ENCODE assay signal across 16 cellular contexts in genomic region chr1:192880191-192880590, GRCh38.
A peak's percentile ranks its signal among the peaks of the same experiment; 100 is the strongest.
DNase-seq lines count a peak whose midpoint lies in the region; ATAC-seq and TF ChIP-seq lines count a peak whose summit lies in the region.
"Had no signal": no experiment of that assay in that cellular context is flagged by ENCODE, and none has a peak within 500 bp of the region (broad histone marks: within the 10 kb centered on the region; RNA-seq: fewer than 3 reads in every experiment).

No MANE protein-coding gene starts in this region.

- intact Hi-C loops in CD14-positive monocyte (cut with micrococcal nuclease) (no loop called here), ascending aorta (cut with DNase I) (no loop called here)

- H3K79me2 ChIP-seq in GM23338 (replicated peaks; ENCODE audit: insufficient read depth) (no peaks in the 10 kb centered on the region), H9 (ENCODE audit: insufficient read depth, low read length) (no peaks in the 10 kb centered on the region)

- H3K36me3 ChIP-seq in GM23338 (ENCODE audit: insufficient read depth): no peaks in the 10 kb centered on the region
- no peaks in the 10 kb centered on the region for H3K36me3 ChIP-seq in ascending aorta
- no peaks in the 10 kb centered on the region for H3K36me3 ChIP-seq in neutrophil
- H3K36me3 ChIP-seq: BLaER1 treated with 17β-estradiol and CSF1 and Interleukin-3, amounts not matched to agents 10 nM and 100 nM had no signal

- no peaks in the 10 kb centered on the region for H3K9me2 ChIP-seq in GM23338 (ENCODE audit: insufficient read depth)

- no peak overlapping the region for H3K4me2 ChIP-seq in GM23338
- H3K4me2 ChIP-seq in H9 (ENCODE audit: insufficient read depth, insufficient read length, low read length): no peak overlapping the region

- no peak overlapping the region for H4K8ac ChIP-seq in H9 (replicated peaks; ENCODE audit: insufficient read length, low read depth, low read length)

- no peak overlapping the region for H3T11ph ChIP-seq in H9 (ENCODE audit: low read length)

- TF ChIP-seq CTCF in CD14-positive monocyte (IDR thresholded peaks at IDR 0.05) (no peak), GM23338 (conservative IDR thresholded peaks at IDR 0.05; ENCODE audit: low read depth in 2 of 2) (no peak), ascending aorta (IDR thresholded peaks at IDR 0.05) (no peak), neutrophil (IDR thresholded peaks at IDR 0.05) (no peak), H9 (conservative IDR thresholded peaks at IDR 0.05) (no peak)

- H3K4me3 Mint-ChIP-seq in CD14-positive monocyte (peak overlapping the region in 1 of 2 donors; percentile 52), GM23338 (no peak overlapping the region), H9 (no peak overlapping the region)
- H3K4me3 Mint-ChIP-seq in natural killer cell treated with Interleukin-12 subunit alpha and Interleukin-12 subunit beta and Interleukin-15 and Interleukin-18, amount 100 ng/mL, for 72 hours: no peak overlapping the region
- H3K4me3 Mint-ChIP-seq: B cell; CD4-positive, alpha-beta T cell had no signal

- H3K27me3 ChIP-seq in GM23338 (ENCODE audit: insufficient read depth) (no peaks in the 10 kb centered on the region), ascending aorta (no peaks in the 10 kb centered on the region), neutrophil (no peaks in the 10 kb centered on the region), H9 (ENCODE audit: insufficient read depth, low read length) (no peaks in the 10 kb centered on the region)
- H3K27me3 ChIP-seq: BLaER1 treated with 17β-estradiol and CSF1 and Interleukin-3, amounts not matched to agents 10 nM and 100 nM had no signal

- no peaks in the 10 kb centered on the region for H3F3A ChIP-seq in GM23338 (replicated peaks; ENCODE audit: low read depth)

- H4K20me1 ChIP-seq in GM23338 (replicated peaks; ENCODE audit: insufficient read depth): no peaks in the 10 kb centered on the region
- H4K20me1 ChIP-seq in H9 (ENCODE audit: control insufficient read depth, insufficient read depth, insufficient read length): no peaks in the 10 kb centered on the region
- H4K20me1 ChIP-seq: BLaER1 treated with 17β-estradiol and CSF1 and Interleukin-3, amounts not matched to agents 10 nM and 100 nM had no signal

- H2BK5ac ChIP-seq in H9 (ENCODE audit: insufficient read length, low read length): no peak overlapping the region

- no CpG with 5 or more reads among the region's 1 CpG for WGBS in H9 (ENCODE audit: extremely low coverage, insufficient read length, low lambda C conversion rate)

- H3K4me3 ChIP-seq in GM23338: no peak overlapping the region
- H3K4me3 ChIP-seq in ascending aorta: no peak overlapping the region
- no peak overlapping the region for H3K4me3 ChIP-seq in neutrophil (ENCODE audit: low read depth in 1 of 2, low read length in 1 of 2)
- H3K4me3 ChIP-seq: BLaER1 treated with 17β-estradiol and CSF1 and Interleukin-3, amounts not matched to agents 10 nM and 100 nM had no signal

- H3K36me3 Mint-ChIP-seq in CD14-positive monocyte: peaks cover 4 to 7% of the 10 kb centered on the region in 2 donors
- no peaks in the 10 kb centered on the region for H3K36me3 Mint-ChIP-seq in GM23338 (ENCODE audit: low read depth)
- H3K36me3 Mint-ChIP-seq in H9 (ENCODE audit: insufficient read depth in 1 of 3, low read depth in 3 of 3): no peaks in the 10 kb centered on the region; a peak in 1 of 7 replicates
- no peaks in the 10 kb centered on the region for H3K36me3 Mint-ChIP-seq in natural killer cell treated with Interleukin-12 subunit alpha and Interleukin-12 subunit beta and Interleukin-15 and Interleukin-18, amount 100 ng/mL, for 72 hours

- H3K27ac ChIP-seq in GM23338 (ENCODE audit: low read depth) (no peak overlapping the region), ascending aorta (peak overlapping the region; percentile 34 to 46), neutrophil (peak overlapping the region; percentile 94), H9 (ENCODE audit: insufficient read length, low read depth, low read length) (no peak overlapping the region)
- H3K27ac ChIP-seq: BLaER1 treated with 17β-estradiol and CSF1 and Interleukin-3, amounts not matched to agents 10 nM and 100 nM had no signal

- H3K4me1 ChIP-seq in GM23338 (ENCODE audit: insufficient read depth) (no peaks in the 10 kb centered on the region), ascending aorta (peaks cover 7 to 19% of the 10 kb centered on the region in 2 donors), neutrophil (ENCODE audit: control insufficient read depth in 1 of 2, insufficient read depth in 1 of 2, low read depth in 1 of 2, low read length in 1 of 2) (peaks cover 58 to 62% of the 10 kb centered on the region in 2 experiments), H9 (ENCODE audit: insufficient read depth, low read length) (no peaks in the 10 kb centered on the region)

- no peak overlapping the region for H3K4ac ChIP-seq in H9 (ENCODE audit: low read depth, low read length)

- H3K27me3 Mint-ChIP-seq in CD14-positive monocyte (ENCODE audit: low read depth in 3 of 3): peaks cover 0 to 3% (median 2%) of the 10 kb centered on the region in 3 donors
- peaks cover under 1% of the 10 kb centered on the region for H3K27me3 Mint-ChIP-seq in GM23338 (ENCODE audit: insufficient read depth, low read depth, poor library complexity)
- H3K27me3 Mint-ChIP-seq in H9 (ENCODE audit: low read depth): no peaks in the 10 kb centered on the region
- peaks cover 5 to 9% of the 10 kb centered on the region in 2 donors for H3K27me3 Mint-ChIP-seq in natural killer cell treated with Interleukin-12 subunit alpha and Interleukin-12 subunit beta and Interleukin-15 and Interleukin-18, amount 100 ng/mL, for 72 hours

- H2AK5ac ChIP-seq in H9 (ENCODE audit: insufficient read length, low read length): no peak overlapping the region

- H3K27ac Mint-ChIP-seq in CD14-positive monocyte: peak overlapping the region; percentile 2 to 87 (median 56)
- H3K27ac Mint-ChIP-seq in GM23338: no peak overlapping the region
- no peak overlapping the region for H3K27ac Mint-ChIP-seq in H9
- no peak overlapping the region for H3K27ac Mint-ChIP-seq in natural killer cell treated with Interleukin-12 subunit alpha and Interleukin-12 subunit beta and Interleukin-15 and Interleukin-18, amount 100 ng/mL, for 72 hours
- H3K27ac Mint-ChIP-seq: B cell; CD4-positive, alpha-beta T cell had no signal

- no peak overlapping the region for H3K14ac ChIP-seq in H9 (ENCODE audit: insufficient read depth, low read length)

- no peak overlapping the region for H4K91ac ChIP-seq in H9 (ENCODE audit: insufficient read length, low read depth, low read length)

- H2BK15ac ChIP-seq in H9 (ENCODE audit: low read depth, low read length): no peak overlapping the region

- H4K5ac ChIP-seq in H9 (ENCODE audit: insufficient read length, low read depth, low read length): no peak overlapping the region

- H3K23ac ChIP-seq in H9 (ENCODE audit: insufficient read length, low read depth, low read length): no peak overlapping the region

- no peak overlapping the region for H2BK12ac ChIP-seq in H9 (ENCODE audit: insufficient read length, low read depth, low read length)

- no peak overlapping the region for H2BK120ac ChIP-seq in H9 (ENCODE audit: low read depth, low read length, poor library complexity, severe bottlenecking)

- H2AFZ ChIP-seq in GM23338: peak overlapping the region; percentile 39; the same call in 1 of the 2 replicates
- H2AFZ ChIP-seq in H9 (ENCODE audit: low read length): no peak overlapping the region

- H3K9me3 ChIP-seq in ascending aorta (no peaks in the 10 kb centered on the region), neutrophil (no peaks in the 10 kb centered on the region), H9 (ENCODE audit: control insufficient read depth, low read depth, low read length) (no peaks in the 10 kb centered on the region)

- H3K9me3 Mint-ChIP-seq in CD14-positive monocyte (peaks cover 0 to 5% (median 0%) of the 10 kb centered on the region in 7 donors), GM23338 (no peaks in the 10 kb centered on the region), H9 (no peaks in the 10 kb centered on the region)
- no peaks in the 10 kb centered on the region for H3K9me3 Mint-ChIP-seq in natural killer cell treated with Interleukin-12 subunit alpha and Interleukin-12 subunit beta and Interleukin-15 and Interleukin-18, amount 100 ng/mL, for 72 hours
- H3K9me3 Mint-ChIP-seq: CD4-positive, alpha-beta T cell had no signal

- H3K4me1 Mint-ChIP-seq in CD14-positive monocyte: peaks cover 56% of the 10 kb centered on the region
- H3K4me1 Mint-ChIP-seq in GM23338: no peaks in the 10 kb centered on the region
- no peaks in the 10 kb centered on the region for H3K4me1 Mint-ChIP-seq in H9
- H3K4me1 Mint-ChIP-seq in natural killer cell treated with Interleukin-12 subunit alpha and Interleukin-12 subunit beta and Interleukin-15 and Interleukin-18, amount 100 ng/mL, for 72 hours (ENCODE audit: low read depth in 2 of 2): peaks cover 2 to 5% of the 10 kb centered on the region in 2 donors
- H3K4me1 Mint-ChIP-seq: B cell had no signal

- H2BK20ac ChIP-seq in H9 (ENCODE audit: low read depth, low read length, poor library complexity, severe bottlenecking): no peak overlapping the region

- no peak for ATAC-seq in GM23338
- no peak for ATAC-seq in natural killer cell treated with Interleukin-12 subunit alpha and Interleukin-12 subunit beta and Interleukin-15 and Interleukin-18, amount 100 ng/mL, for 72 hours

- H3K18ac ChIP-seq in H9 (ENCODE audit: insufficient read length, low read depth, low read length): no peak overlapping the region

- no peaks in the 10 kb centered on the region for H3K23me2 ChIP-seq in H9 (ENCODE audit: insufficient read length, low read depth, low read length, poor library complexity, severe bottlenecking)

- no peak overlapping the region for H3K9ac ChIP-seq in H9 (ENCODE audit: extremely low read depth, insufficient read length, low read length)
- H3K9ac ChIP-seq: BLaER1 treated with 17β-estradiol and CSF1 and Interleukin-3, amounts not matched to agents 10 nM and 100 nM had no signal

- H3K79me1 ChIP-seq in H9 (ENCODE audit: insufficient read depth, low read depth, low read length, poor library complexity, severe bottlenecking): no peaks in the 10 kb centered on the region

- DNase-seq in CD14-positive monocyte (ENCODE audit: low spot score) (no peak), GM23338 (ENCODE audit: low spot score) (no peak), ascending aorta (ENCODE audit: low spot score in 2 of 2) (no peak), H9 (no peak), NCI-H1048 (lab: John Stamatoyannopoulos, UW) (no peak)
- DNase-seq in natural killer cell treated with Interleukin-12 subunit alpha and Interleukin-12 subunit beta and Interleukin-15 and Interleukin-18, amount 100 ng/mL, for 72 hours (ENCODE audit: low spot score): no peak
- DNase-seq: CD4-positive, alpha-beta T cell; DMS153; DMS79; GDM1; GOT3; H7; IMR-90 had no signal

- H3K56ac ChIP-seq in H9 (ENCODE audit: insufficient read length, low read depth, low read length): no peak overlapping the region

TF ChIP-seq in GM23338, 12 proteins besides CTCF, POLR2A, EP300 and RAD21 (continues in another document):
- no peak for TF ChIP-seq CREB1 (CRISPR knock-in tag; IDR thresholded peaks at IDR 0.05; ENCODE audit: low read depth)
- TF ChIP-seq STAT1 (IDR thresholded peaks at IDR 0.05; ENCODE audit: unreplicated experiment): no peak
- TF ChIP-seq JUNB (IDR thresholded peaks at IDR 0.05; ENCODE audit: unreplicated experiment): no peak
- no peak for TF ChIP-seq ZNF114 (CRISPR knock-in tag; IDR thresholded peaks at IDR 0.05)
- TF ChIP-seq NANOG (IDR thresholded peaks at IDR 0.05; ENCODE audit: borderline replicate concordance): no peak

Comparison
In these comparisons a context has a peak if more than half of its experiments do, and no peak if none do; other contexts are left out.
1. H3K27ac Mint-ChIP-seq: peak in CD14-positive monocyte (7 of 7); none in GM23338 (single experiment), H9 (0 of 3) and natural killer cell treated with Interleukin-12 subunit alpha and Interleukin-12 subunit beta and Interleukin-15 and Interleukin-18, amount 100 ng/mL, for 72 hours (0 of 2).
2. H3K27ac ChIP-seq: peak in ascending aorta (2 of 2) and neutrophil (single experiment); none in GM23338 (single experiment) and H9 (single experiment).